In the genomic region with DNA sequence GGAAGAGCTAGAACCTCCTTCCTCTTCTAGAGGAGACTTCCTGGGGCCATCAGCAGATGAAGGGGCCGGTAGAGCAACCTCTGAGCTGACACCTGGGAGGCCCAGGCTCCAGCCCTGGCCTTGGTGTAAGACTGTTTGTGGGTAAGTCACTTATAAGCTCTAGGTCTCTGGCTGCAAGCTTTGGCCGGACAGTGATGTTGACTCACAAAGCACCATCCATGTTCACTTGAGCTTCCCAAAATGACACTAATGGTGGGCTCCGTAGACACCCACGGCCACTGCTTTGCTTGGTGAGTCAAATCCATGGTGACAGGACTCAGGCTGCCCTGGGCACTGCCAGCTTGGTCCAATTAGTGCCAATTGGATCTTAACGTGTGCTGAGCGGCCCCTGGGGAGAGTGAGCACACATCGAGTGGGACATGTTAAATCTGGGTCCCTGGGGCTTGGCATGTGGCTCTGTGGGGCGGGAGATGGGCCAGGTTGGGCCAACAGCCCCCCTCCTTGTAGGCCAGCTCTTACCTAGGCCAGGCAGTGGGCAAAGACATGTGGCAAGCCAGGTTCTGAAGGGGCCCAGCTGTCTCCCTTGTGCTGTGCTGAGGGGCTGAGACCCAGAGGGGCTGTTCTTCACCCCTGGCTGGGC, we compare ENCODE assay signal across 23 cellular contexts. TPM values are rescaled to one million over a fixed set of nuclear protein-coding genes. Genes with fewer than 3 reads are reported as not detected.
"Had no signal": no experiment of that assay in that cellular context is flagged by ENCODE, and none has a peak within 500 bp of the region (broad histone marks: within the 10 kb centered on the region; RNA-seq: fewer than 3 reads in every experiment).

No MANE protein-coding gene starts in this region.

- FAIRE-seq: colon, keratinocyte had no signal

- DNase-seq: activated CD4-positive, alpha-beta T cell treated with anti-CD3 and anti-CD28 coated beads, Interleukin-2, amount 10 ng/mL, durations not matched to agents 24 days and 14 days; activated CD8-positive, alpha-beta T cell treated with anti-CD3 and anti-CD28 coated beads for 36 hours; activated gamma-delta T cell treated with Interleukin-2 at 50 U/mL for 16 hours; activated T-cell treated with anti-CD3 and anti-CD28 coated beads, Interleukin-2, amount 50 U/mL, for 72 hours; endodermal cell; foreskin melanocyte; glutamatergic neuron; midbrain; nucleus accumbens; stimulated activated CD4-positive, alpha-beta T cell treated with anti-CD3 and anti-CD28 coated beads, Interleukin-12 subunit alpha, Interleukin-12 subunit beta, amount 100 ng/mL, for 4 hours; stimulated activated CD4-positive, alpha-beta T cell treated with anti-CD3 and anti-CD28 coated beads, Interleukin-1b, Interleukin-23, amount 100 ng/mL, for 48 hours; stimulated activated naive CD4-positive, alpha-beta T cell treated with Interleukin-2 at 50 U/mL for 16 hours had no signal

- H3K9me3 ChIP-seq: adrenal gland, tibial nerve had no signal

- H3K27ac ChIP-seq: adrenal gland, dorsolateral prefrontal cortex, epithelial cell of prostate, tibial nerve had no signal

- H3K27me3 ChIP-seq: adrenal gland, dorsolateral prefrontal cortex, tibial nerve had no signal

- H3K36me3 ChIP-seq: adrenal gland, tibial nerve had no signal

- ATAC-seq: activated CD8-positive, alpha-beta T cell treated with anti-CD3 and anti-CD28 coated beads for 36 hours; activated naive CD4-positive, alpha-beta T cell treated with anti-CD3 and anti-CD28 coated beads, Interleukin-2, amount 50 U/mL, for 72 hours; activated T-cell treated with anti-CD3 and anti-CD28 coated beads, Interleukin-2, amount 50 U/mL, for 72 hours; left lobe of liver had no signal

- H3K4me3 ChIP-seq: adrenal gland, dorsolateral prefrontal cortex, tibial nerve had no signal

RNA-seq across cellular contexts. Expression of a gene that starts 16.7 kb away (rescaled TPM):
- total RNA-seq: lung microvascular endothelial cell, subcutaneous adipose tissue had no signal

RNA-seq across cellular contexts. Expression of a gene that starts 31.1 kb away (rescaled TPM):
- total RNA-seq: activated CD4-positive, alpha-beta T cell treated with anti-CD3 and anti-CD28 coated beads, Interleukin-2, amount 10 ng/mL, durations not matched to agents 24 days and 14 days; activated CD8-positive, alpha-beta T cell treated with anti-CD3 and anti-CD28 coated beads for 36 hours; activated naive CD4-positive, alpha-beta T cell treated with anti-CD3 and anti-CD28 coated beads, Interleukin-2, amount 50 U/mL, for 72 hours; activated T-cell treated with anti-CD3 and anti-CD28 coated beads, Interleukin-2, amount 50 U/mL, for 72 hours; adrenal gland; endodermal cell; left lobe of liver; lung microvascular endothelial cell; subcutaneous adipose tissue; tibial nerve had no signal
- polyA plus RNA-seq: keratinocyte had no signal

RNA-seq across cellular contexts. Expression of a gene that starts 51.5 kb away (rescaled TPM):
- total RNA-seq: activated CD4-positive, alpha-beta T cell treated with anti-CD3 and anti-CD28 coated beads, Interleukin-2, amount 10 ng/mL, durations not matched to agents 24 days and 14 days; activated CD8-positive, alpha-beta T cell treated with anti-CD3 and anti-CD28 coated beads for 36 hours; activated naive CD4-positive, alpha-beta T cell treated with anti-CD3 and anti-CD28 coated beads, Interleukin-2, amount 50 U/mL, for 72 hours; activated T-cell treated with anti-CD3 and anti-CD28 coated beads, Interleukin-2, amount 50 U/mL, for 72 hours; adrenal gland; endodermal cell; left lobe of liver; lung microvascular endothelial cell; progenitor cell of endocrine pancreas; subcutaneous adipose tissue; tibial nerve had no signal
- polyA plus RNA-seq: adrenal gland, keratinocyte had no signal
